In genomic region chr5:14869286-14870164, GRCh38 we compare ENCODE assay signal across 8 cellular contexts. TPM values are rescaled to one million over a fixed set of nuclear protein-coding genes. Genes with fewer than 3 reads are reported as not detected.
DNase-seq lines count a peak whose midpoint lies in the region; ATAC-seq and TF ChIP-seq lines count a peak whose summit lies in the region.

No MANE protein-coding gene starts in this region.

- no CpG with 5 or more reads among the region's 11 CpGs for WGBS in H9 (ENCODE audit: extremely low coverage, insufficient read length, low lambda C conversion rate)
- WGBS in spleen, 5 donors, result 44 to 54% (median 53%) methylated on average over 11 of the region's 11 CpGs

- H3K27me3 ChIP-seq in H9 (ENCODE audit: insufficient read depth, low read length) (peaks cover 7% of the 10 kb centered on the region; the same call in 1 of the 2 replicates), spleen (replicated peaks in 1 of 7) (peaks cover 0 to 23% (median 0%) of the 10 kb centered on the region in 7 donors)

- no peak overlapping the region for H3K23ac ChIP-seq in H9 (ENCODE audit: insufficient read length, low read depth, low read length)

- H3K27ac ChIP-seq in H9 (ENCODE audit: insufficient read length, low read depth, low read length) (no peak overlapping the region), spleen (peak overlapping the region in 4 of 8 donors; percentile 32 to 89 (median 70))

- H3K27me3 Mint-ChIP-seq in H9 (ENCODE audit: low read depth) (peaks cover 44% of the 10 kb centered on the region), WTC11 (ENCODE audit: low read depth) (peaks cover 41% of the 10 kb centered on the region)

- no peaks in the 10 kb centered on the region for H3K9me3 Mint-ChIP-seq in H9
- no peaks in the 10 kb centered on the region for H3K9me3 Mint-ChIP-seq in WTC11

- TF ChIP-seq CTCF in H9 (conservative IDR thresholded peaks at IDR 0.05) (no peak), WTC11 (IDR thresholded peaks at IDR 0.05) (no peak), fibroblast of mammary gland (conservative IDR thresholded peaks at IDR 0.05; ENCODE audit: control insufficient read depth, insufficient read depth, low read depth, low read length) (no peak), spleen (IDR thresholded peaks at IDR 0.05 in 8 of 11, conservative IDR thresholded peaks at IDR 0.05 in 3 of 11) (no peak)

- H2AFZ ChIP-seq in H9 (ENCODE audit: low read length), result no peak overlapping the region

- H3K4me1 ChIP-seq in H9 (ENCODE audit: insufficient read depth, low read length) (no peaks in the 10 kb centered on the region), spleen (peaks cover 14 to 48% (median 29%) of the 10 kb centered on the region in 6 donors)

- no peak overlapping the region for H3T11ph ChIP-seq in H9 (ENCODE audit: low read length)

- intact Hi-C loops in spleen (cut with DNase I; ENCODE audit: low total_unique reads), result loop anchor here (10.0 kb wide), 1 partner anchor 145 kb away; no protein-coding TSS in a partner anchor

- no peak overlapping the region for H3K4ac ChIP-seq in H9 (ENCODE audit: low read depth, low read length)

- no peak overlapping the region for H3K14ac ChIP-seq in H9 (ENCODE audit: insufficient read depth, low read length)

- no peak overlapping the region for H2AK5ac ChIP-seq in H9 (ENCODE audit: insufficient read length, low read length)

- H3K27ac Mint-ChIP-seq in H9 (no peak overlapping the region), WTC11 (no peak overlapping the region)

- no peaks in the 10 kb centered on the region for H3K79me2 ChIP-seq in H9 (ENCODE audit: insufficient read depth, low read length)

- H4K5ac ChIP-seq in H9 (ENCODE audit: insufficient read length, low read depth, low read length), result no peak overlapping the region

- no peak for TF ChIP-seq POLR2A in spleen (IDR thresholded peaks at IDR 0.05)

- H4K91ac ChIP-seq in H9 (ENCODE audit: insufficient read length, low read depth, low read length), result no peak overlapping the region

- H2BK5ac ChIP-seq in H9 (ENCODE audit: insufficient read length, low read length), result no peak overlapping the region

- no peak overlapping the region for H2BK12ac ChIP-seq in H9 (ENCODE audit: insufficient read length, low read depth, low read length)

- DNase-seq in H9 (no peak), WTC11 (ENCODE audit: low spot score) (no peak), fibroblast of mammary gland (ENCODE audit: low read depth) (peak; percentile 7), spleen (no peak), GOT3 (lab: John Stamatoyannopoulos, UW) (no peak), DMS53 (lab: John Stamatoyannopoulos, UW) (no peak)

- no peaks in the 10 kb centered on the region for H3K36me3 Mint-ChIP-seq in H9 (ENCODE audit: insufficient read depth in 1 of 3, low read depth in 3 of 3)
- H3K36me3 Mint-ChIP-seq in WTC11, result no peaks in the 10 kb centered on the region

- H2BK120ac ChIP-seq in H9 (ENCODE audit: low read depth, low read length, poor library complexity, severe bottlenecking), result no peak overlapping the region

- no peak overlapping the region for H2BK20ac ChIP-seq in H9 (ENCODE audit: low read depth, low read length, poor library complexity, severe bottlenecking)

- no peaks in the 10 kb centered on the region for H3K79me1 ChIP-seq in H9 (ENCODE audit: insufficient read depth, low read depth, low read length, poor library complexity, severe bottlenecking)

- no peak overlapping the region for H3K56ac ChIP-seq in H9 (ENCODE audit: insufficient read length, low read depth, low read length)

- H3K36me3 ChIP-seq in spleen, result no peaks in the 10 kb centered on the region

- peaks cover 10 to 12% of the 10 kb centered on the region in 2 experiments for H3K4me1 Mint-ChIP-seq in H9
- H3K4me1 Mint-ChIP-seq in WTC11, result peaks cover 16% of the 10 kb centered on the region

- CTCF ChIA-PET in WTC11 (lab: Charles Lee), result interaction anchor here (1.1 to 1.7 kb wide), 2 partner anchors 11 to 134 kb away, joined by 3 to 5 read pairs; no protein-coding TSS in a partner anchor

- H3K18ac ChIP-seq in H9 (ENCODE audit: insufficient read length, low read depth, low read length), result no peak overlapping the region

- POLR2A ChIA-PET in WTC11 (lab: Charles Lee), result no interaction called here

- ATAC-seq in WTC11 (no peak), GM18858 (IDR thresholded peaks at IDR 0.05; ENCODE audit: unreplicated experiment) (no peak), HG03342 (IDR thresholded peaks at IDR 0.05; ENCODE audit: unreplicated experiment) (no peak)

- H3K4me3 Mint-ChIP-seq in H9 (peak overlapping the region; percentile 8 to 65), WTC11 (peak overlapping the region; percentile 82)

- no peak overlapping the region for H3K9ac ChIP-seq in H9 (ENCODE audit: extremely low read depth, insufficient read length, low read length)

- H4K20me1 ChIP-seq in H9 (ENCODE audit: control insufficient read depth, insufficient read depth, insufficient read length), result no peaks in the 10 kb centered on the region

- no peak overlapping the region for H3K4me2 ChIP-seq in H9 (ENCODE audit: insufficient read depth, insufficient read length, low read length)

- peaks cover 11% of the 10 kb centered on the region for H3K23me2 ChIP-seq in H9 (ENCODE audit: insufficient read length, low read depth, low read length, poor library complexity, severe bottlenecking)

- no peak overlapping the region for H2BK15ac ChIP-seq in H9 (ENCODE audit: low read depth, low read length)

- H3K4me3 ChIP-seq in fibroblast of mammary gland (ENCODE audit: control insufficient read depth, low read depth, low read length), result peak overlapping the region; percentile 71
- H3K4me3 ChIP-seq in spleen, result peak overlapping the region in 6 of 8 donors; percentile 55 to 88 (median 66)

- H4K8ac ChIP-seq in H9 (replicated peaks; ENCODE audit: insufficient read length, low read depth, low read length), result no peak overlapping the region

- H3K9me3 ChIP-seq in H9 (ENCODE audit: control insufficient read depth, low read depth, low read length) (no peaks in the 10 kb centered on the region), spleen (no peaks in the 10 kb centered on the region)

TF ChIP-seq in WTC11, 78 proteins besides CTCF, POLR2A, EP300 and RAD21 (continues in another document):
- TF ChIP-seq E2F5 (CRISPR knock-in tag; IDR thresholded peaks at IDR 0.05), result no peak
- no peak for TF ChIP-seq ATF2 (CRISPR knock-in tag; IDR thresholded peaks at IDR 0.05; ENCODE audit: borderline replicate concordance, low read depth)
- TF ChIP-seq ZNF138 (CRISPR knock-in tag; conservative IDR thresholded peaks at IDR 0.05), result no peak
- TF ChIP-seq RORB (CRISPR knock-in tag; IDR thresholded peaks at IDR 0.05), result no peak
- no peak for TF ChIP-seq ESRRA (CRISPR knock-in tag; IDR thresholded peaks at IDR 0.05; ENCODE audit: borderline replicate concordance)
- TF ChIP-seq NR2C2 (CRISPR knock-in tag; IDR thresholded peaks at IDR 0.05), result no peak
- TF ChIP-seq, protein P1, sequence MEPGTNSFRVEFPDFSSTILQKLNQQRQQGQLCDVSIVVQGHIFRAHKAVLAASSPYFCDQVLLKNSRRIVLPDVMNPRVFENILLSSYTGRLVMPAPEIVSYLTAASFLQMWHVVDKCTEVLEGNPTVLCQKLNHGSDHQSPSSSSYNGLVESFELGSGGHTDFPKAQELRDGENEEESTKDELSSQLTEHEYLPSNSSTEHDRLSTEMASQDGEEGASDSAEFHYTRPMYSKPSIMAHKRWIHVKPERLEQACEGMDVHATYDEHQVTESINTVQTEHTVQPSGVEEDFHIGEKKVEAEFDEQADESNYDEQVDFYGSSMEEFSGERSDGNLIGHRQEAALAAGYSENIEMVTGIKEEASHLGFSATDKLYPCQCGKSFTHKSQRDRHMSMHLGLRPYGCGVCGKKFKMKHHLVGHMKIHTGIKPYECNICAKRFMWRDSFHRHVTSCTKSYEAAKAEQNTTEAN (CRISPR knock-in tag; IDR thresholded peaks at IDR 0.05), result no peak
- TF ChIP-seq JUN (CRISPR knock-in tag; IDR thresholded peaks at IDR 0.05), result no peak
- TF ChIP-seq, protein P2, sequence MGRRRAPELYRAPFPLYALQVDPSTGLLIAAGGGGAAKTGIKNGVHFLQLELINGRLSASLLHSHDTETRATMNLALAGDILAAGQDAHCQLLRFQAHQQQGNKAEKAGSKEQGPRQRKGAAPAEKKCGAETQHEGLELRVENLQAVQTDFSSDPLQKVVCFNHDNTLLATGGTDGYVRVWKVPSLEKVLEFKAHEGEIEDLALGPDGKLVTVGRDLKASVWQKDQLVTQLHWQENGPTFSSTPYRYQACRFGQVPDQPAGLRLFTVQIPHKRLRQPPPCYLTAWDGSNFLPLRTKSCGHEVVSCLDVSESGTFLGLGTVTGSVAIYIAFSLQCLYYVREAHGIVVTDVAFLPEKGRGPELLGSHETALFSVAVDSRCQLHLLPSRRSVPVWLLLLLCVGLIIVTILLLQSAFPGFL (CRISPR knock-in tag; IDR thresholded peaks at IDR 0.05; ENCODE audit: borderline replicate concordance), result no peak
- no peak for TF ChIP-seq ATF3 (CRISPR knock-in tag; conservative IDR thresholded peaks at IDR 0.05)
- TF ChIP-seq GABPB1 (CRISPR knock-in tag; IDR thresholded peaks at IDR 0.05), result no peak

RNA-seq across cellular contexts. Expression of gene ANKH, which starts 2.1 kb away (rescaled TPM):
- 9.6 and 10.2 TPM in 2 replicates for total RNA-seq in H9 (2021)
- total RNA-seq in WTC11 (2021), result 16.9 to 19.6 TPM (median 18.6 TPM) in 3 replicates
- 10 to 100 TPM; 33.5 to 87.3 (median 60.3) TPM for total RNA-seq in spleen
- 10 to 100 TPM in 1 of 3 donors, 1 to 10 TPM in 2; 9.0 to 12.1 (median 9.8) TPM for polyA plus RNA-seq in spleen
